In the genomic region with DNA sequence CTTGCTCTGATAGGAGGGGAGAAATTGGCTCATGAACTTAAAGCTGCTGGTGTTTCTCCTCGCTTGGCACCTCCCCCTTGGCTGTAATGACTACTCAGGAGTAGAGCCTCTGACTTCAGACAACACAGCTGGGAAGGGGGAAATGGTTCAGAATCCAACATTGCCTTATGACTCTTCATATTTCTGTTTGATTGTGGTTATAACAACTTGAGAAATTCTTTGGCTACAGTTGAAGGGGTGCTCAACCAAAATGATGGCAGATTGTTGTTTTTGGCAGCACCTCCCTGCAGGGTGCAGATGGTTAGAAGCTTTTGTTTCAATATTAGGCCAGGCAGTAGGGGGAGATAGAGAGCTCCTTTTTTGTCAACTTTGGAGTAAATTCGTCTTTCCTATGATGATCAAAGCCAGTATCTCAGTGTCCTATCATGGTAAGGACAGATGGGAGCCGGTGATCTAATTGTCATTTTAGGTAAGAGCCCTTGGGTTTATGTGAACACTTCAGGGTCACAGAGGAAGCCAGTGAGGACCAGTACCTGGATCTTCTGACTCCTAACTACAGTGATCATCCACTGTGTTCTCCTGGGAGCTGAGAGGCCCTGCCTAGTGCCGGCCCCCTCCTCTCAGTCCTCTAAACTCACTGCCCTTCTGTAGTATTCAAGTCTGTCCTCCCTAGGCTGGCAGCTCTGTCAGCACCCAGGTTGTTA, we compare ENCODE assay signal across 1 cellular context.
TF ChIP-seq lines count a peak whose summit lies in the region.

No MANE protein-coding gene starts in this region.

TF ChIP-seq in A549, 52 proteins besides CTCF, POLR2A, EP300 and RAD21 (continued from another document):
- TF ChIP-seq, protein P1, sequence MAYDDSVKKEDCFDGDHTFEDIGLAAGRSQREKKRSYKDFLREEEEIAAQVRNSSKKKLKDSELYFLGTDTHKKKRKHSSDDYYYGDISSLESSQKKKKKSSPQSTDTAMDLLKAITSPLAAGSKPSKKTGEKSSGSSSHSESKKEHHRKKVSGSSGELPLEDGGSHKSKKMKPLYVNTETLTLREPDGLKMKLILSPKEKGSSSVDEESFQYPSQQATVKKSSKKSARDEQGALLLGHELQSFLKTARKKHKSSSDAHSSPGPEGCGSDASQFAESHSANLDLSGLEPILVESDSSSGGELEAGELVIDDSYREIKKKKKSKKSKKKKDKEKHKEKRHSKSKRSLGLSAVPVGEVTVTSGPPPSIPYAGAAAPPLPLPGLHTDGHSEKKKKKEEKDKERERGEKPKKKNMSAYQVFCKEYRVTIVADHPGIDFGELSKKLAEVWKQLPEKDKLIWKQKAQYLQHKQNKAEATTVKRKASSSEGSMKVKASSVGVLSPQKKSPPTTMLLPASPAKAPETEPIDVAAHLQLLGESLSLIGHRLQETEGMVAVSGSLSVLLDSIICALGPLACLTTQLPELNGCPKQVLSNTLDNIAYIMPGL (CRISPR knock-in tag; IDR thresholded peaks at IDR 0.05; ENCODE audit: borderline replicate concordance), result no peak
- TF ChIP-seq NR3C1 (IDR thresholded peaks at IDR 0.05) (no peak), SMC3 (IDR thresholded peaks at IDR 0.05) (peak; percentile 39; the same call in 2 of the 3 replicates)
- TF ChIP-seq, protein P2, sequence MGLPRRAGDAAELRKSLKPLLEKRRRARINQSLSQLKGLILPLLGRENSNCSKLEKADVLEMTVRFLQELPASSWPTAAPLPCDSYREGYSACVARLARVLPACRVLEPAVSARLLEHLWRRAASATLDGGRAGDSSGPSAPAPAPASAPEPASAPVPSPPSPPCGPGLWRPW (IDR thresholded peaks at IDR 0.05), result no peak
